ENCODE assay signal across 9 cellular contexts in the genomic region with DNA sequence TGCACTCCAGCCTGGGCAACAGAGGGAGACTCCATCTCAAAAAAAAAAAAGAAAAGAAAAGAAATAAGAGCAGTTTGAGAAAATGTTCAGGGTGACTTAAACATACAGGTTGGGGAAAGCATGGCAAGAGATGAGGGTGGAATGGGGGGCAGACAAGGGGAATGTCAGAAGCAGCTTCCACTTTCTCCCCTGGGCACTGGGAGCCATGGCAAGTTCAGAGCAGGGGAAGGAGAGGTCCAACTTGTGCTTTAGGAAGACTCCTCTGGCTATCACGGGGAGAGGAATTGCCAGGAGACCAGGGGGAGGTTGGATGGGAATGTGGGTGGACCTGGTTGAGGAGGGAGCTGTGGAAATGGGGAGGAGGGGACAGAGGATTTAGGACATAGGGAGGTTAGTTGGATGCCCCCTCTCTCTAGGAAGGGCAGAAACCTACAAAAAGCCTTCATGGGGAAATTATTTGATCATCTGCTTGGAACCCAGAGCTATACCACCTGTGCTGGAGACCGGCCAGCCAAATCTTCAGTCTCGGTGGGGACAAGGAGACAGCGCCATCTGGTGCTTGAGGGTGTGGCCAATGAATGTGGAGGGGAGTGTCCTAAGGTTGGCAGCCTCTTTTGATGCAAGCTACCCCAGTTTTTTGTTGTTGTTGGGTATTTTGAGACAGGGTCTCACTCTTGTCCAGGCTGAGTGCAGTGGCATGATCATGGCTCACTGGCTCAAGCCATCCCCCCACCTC. TPM values are rescaled to one million over a fixed set of nuclear protein-coding genes. Genes with fewer than 3 reads are reported as not detected.
DNase-seq lines count a peak whose midpoint lies in the region; ATAC-seq and TF ChIP-seq lines count a peak whose summit lies in the region.
"Had no signal": no experiment of that assay in that cellular context is flagged by ENCODE, and none has a peak within 500 bp of the region (broad histone marks: within the 10 kb centered on the region; RNA-seq: fewer than 3 reads in every experiment).

No MANE protein-coding gene starts in this region.

- peak; percentile 70 to 76 for ATAC-seq in natural killer cell treated with Interleukin-12 subunit alpha and Interleukin-12 subunit beta and Interleukin-15 and Interleukin-18, amount 100 ng/mL, for 72 hours
- ATAC-seq in HG02852 (IDR thresholded peaks at IDR 0.05; ENCODE audit: unreplicated experiment), result no peak

- no peaks in the 10 kb centered on the region for H3K9me3 Mint-ChIP-seq in natural killer cell treated with Interleukin-12 subunit alpha and Interleukin-12 subunit beta and Interleukin-15 and Interleukin-18, amount 100 ng/mL, for 72 hours
- H3K9me3 Mint-ChIP-seq: dendritic cell treated with granulocyte-macrophage colony-stimulating factor and Interleukin-4, amounts not matched to agents 40 ng/mL and 50 ng/mL, for 4 days had no signal

- WGBS in lower leg skin, 2 donors, result 28 to 36% methylated on average over 4 of the region's 4 CpGs

- no peak overlapping the region for H3K4me3 Mint-ChIP-seq in natural killer cell treated with Interleukin-12 subunit alpha and Interleukin-12 subunit beta and Interleukin-15 and Interleukin-18, amount 100 ng/mL, for 72 hours
- H3K4me3 Mint-ChIP-seq: dendritic cell treated with granulocyte-macrophage colony-stimulating factor and Interleukin-4, amounts not matched to agents 40 ng/mL and 50 ng/mL, for 4 days had no signal

- H3K27ac Mint-ChIP-seq in natural killer cell treated with Interleukin-12 subunit alpha and Interleukin-12 subunit beta and Interleukin-15 and Interleukin-18, amount 100 ng/mL, for 72 hours, result no peak overlapping the region
- H3K27ac Mint-ChIP-seq: dendritic cell treated with granulocyte-macrophage colony-stimulating factor and Interleukin-4, amounts not matched to agents 40 ng/mL and 50 ng/mL, for 4 days had no signal

- no peaks in the 10 kb centered on the region for H3K36me3 Mint-ChIP-seq in natural killer cell treated with Interleukin-12 subunit alpha and Interleukin-12 subunit beta and Interleukin-15 and Interleukin-18, amount 100 ng/mL, for 72 hours

- TF ChIP-seq POLR2A in lower leg skin (IDR thresholded peaks at IDR 0.05), result no peak

- no peaks in the 10 kb centered on the region for H3K27me3 Mint-ChIP-seq in natural killer cell treated with Interleukin-12 subunit alpha and Interleukin-12 subunit beta and Interleukin-15 and Interleukin-18, amount 100 ng/mL, for 72 hours
- H3K27me3 Mint-ChIP-seq: dendritic cell treated with granulocyte-macrophage colony-stimulating factor and Interleukin-4, amounts not matched to agents 40 ng/mL and 50 ng/mL, for 4 days had no signal

- H3K4me3 ChIP-seq in dorsolateral prefrontal cortex, result no peak overlapping the region
- H3K4me3 ChIP-seq in lower leg skin (ENCODE audit: low read depth, poor library complexity, severe bottlenecking), result no peak overlapping the region

- intact Hi-C loops in dorsolateral prefrontal cortex (cut with DNase I) (loop anchor here in 1 of 2 donors (10.0 kb wide), 3 partner anchors 241 to 371 kb away; no protein-coding TSS in a partner anchor), lower leg skin (cut with DNase I; ENCODE audit: low total_unique reads) (loop anchor here (2.0 to 10.0 kb wide), 2 partner anchors 87 to 251 kb away; no protein-coding TSS in a partner anchor)

- TF ChIP-seq CTCF in dorsolateral prefrontal cortex (IDR thresholded peaks at IDR 0.05 in 54 of 56, conservative IDR thresholded peaks at IDR 0.05 in 2 of 56; ENCODE audit: low read depth in 1 of 56, partially characterized antibody in 56 of 56) (peak in 49 of 56 donors; percentile 11 to 59 (median 36)), lower leg skin (IDR thresholded peaks at IDR 0.05) (no peak)

- DNase-seq in SIG-M5 treated with dmso at 0.1 percent for 504 hours (lab: John Stamatoyannopoulos, UW; ENCODE audit: unreplicated experiment) (peak; percentile 56), SIG-M5 (lab: John Stamatoyannopoulos, UW) (no peak), NCI-H2196 (lab: John Stamatoyannopoulos, UW; ENCODE audit: unreplicated experiment) (peak; percentile 73), dorsolateral prefrontal cortex (peak in 1 of 10 donors; percentile 84), lower leg skin (ENCODE audit: low spot score in 2 of 2) (no peak)
- peak; percentile 42 to 46 for DNase-seq in activated CD4-positive, alpha-beta T cell treated with anti-CD3 and anti-CD28 coated beads for 24 hours (ENCODE audit: low read depth in 2 of 2)
- DNase-seq in natural killer cell treated with Interleukin-12 subunit alpha and Interleukin-12 subunit beta and Interleukin-15 and Interleukin-18, amount 100 ng/mL, for 72 hours (ENCODE audit: low spot score), result peak; percentile 61

- H3K27me3 ChIP-seq in dorsolateral prefrontal cortex, result no peaks in the 10 kb centered on the region

- H3K4me1 Mint-ChIP-seq in natural killer cell treated with Interleukin-12 subunit alpha and Interleukin-12 subunit beta and Interleukin-15 and Interleukin-18, amount 100 ng/mL, for 72 hours (ENCODE audit: low read depth in 2 of 2), result peaks cover 3 to 12% of the 10 kb centered on the region in 2 donors

- peak overlapping the region in 2 of 59 donors; percentile 2 to 18 for H3K27ac ChIP-seq in dorsolateral prefrontal cortex

RNA-seq across cellular contexts. Expression of gene STRN4, which starts 7.3 kb away (rescaled TPM):
- total RNA-seq in dorsolateral prefrontal cortex, result 100 to 1,000 TPM in 19 of 120 experiments, 10 to 100 TPM in 101; 69.7 to 119 (median 86.8) TPM
- total RNA-seq in natural killer cell treated with Interleukin-12 subunit alpha and Interleukin-12 subunit beta and Interleukin-15 and Interleukin-18, amount 100 ng/mL, for 72 hours, result 100 to 1,000 TPM in 1 of 2 donors, 10 to 100 TPM in 1; 88.9 to 121 TPM
- total RNA-seq in lower leg skin, result 10 to 100 TPM; 81.5 to 97.6 (median 93.5) TPM

RNA-seq across cellular contexts. Expression of gene FKRP, which starts 7.7 kb away (rescaled TPM):
- total RNA-seq in dorsolateral prefrontal cortex (10 to 100 TPM; 18.2 to 45.4 (median 30.5) TPM), lower leg skin (10 to 100 TPM in 3 of 4 donors, 1 to 10 TPM in 1; 9.4 to 16.1 (median 12.8) TPM)
- total RNA-seq in natural killer cell treated with Interleukin-12 subunit alpha and Interleukin-12 subunit beta and Interleukin-15 and Interleukin-18, amount 100 ng/mL, for 72 hours, result 10 to 100 TPM; 16.4 to 25.4 TPM

RNA-seq across cellular contexts. Expression of gene SLC1A5, which starts 34.8 kb away (rescaled TPM):
- 10 to 100 TPM in 9 of 120 experiments, 1 to 10 TPM in 110, under 1 TPM in 1; 0.79 to 17.1 (median 4.6) TPM for total RNA-seq in dorsolateral prefrontal cortex
- total RNA-seq in natural killer cell treated with Interleukin-12 subunit alpha and Interleukin-12 subunit beta and Interleukin-15 and Interleukin-18, amount 100 ng/mL, for 72 hours, result 100 to 1,000 TPM; 215 to 269 TPM
- total RNA-seq in lower leg skin, result 100 to 1,000 TPM in 3 of 4 donors, 10 to 100 TPM in 1; 59.3 to 181 (median 137) TPM

RNA-seq across cellular contexts. Expression of gene PRKD2, which starts 36.7 kb away (rescaled TPM):
- total RNA-seq in dorsolateral prefrontal cortex (10 to 100 TPM in 104 of 120 experiments, 1 to 10 TPM in 16; 6.8 to 37.3 (median 13.5) TPM), lower leg skin (100 to 1,000 TPM in 1 of 4 donors, 10 to 100 TPM in 3; 52.6 to 120 (median 66.7) TPM)
- 10 to 100 TPM; 82.3 to 100.0 TPM for total RNA-seq in natural killer cell treated with Interleukin-12 subunit alpha and Interleukin-12 subunit beta and Interleukin-15 and Interleukin-18, amount 100 ng/mL, for 72 hours

Comparison
In these comparisons a context has a peak if more than half of its experiments do, and no peak if none do; other contexts are left out.
1. DNase-seq: peak in SIG-M5 treated with dmso at 0.1 percent for 504 hours (single experiment), NCI-H2196 (single experiment), activated CD4-positive, alpha-beta T cell treated with anti-CD3 and anti-CD28 coated beads for 24 hours (2 of 2) and natural killer cell treated with Interleukin-12 subunit alpha and Interleukin-12 subunit beta and Interleukin-15 and Interleukin-18, amount 100 ng/mL, for 72 hours (single experiment); none in SIG-M5 (single experiment) and lower leg skin (0 of 2).
2. CTCF ChIP-seq: peak in dorsolateral prefrontal cortex (49 of 56); none in lower leg skin (0 of 3).